8 cellular contexts compared by ENCODE assay signal in genomic region chr10:112375721-112376577, GRCh38. TPM values are rescaled to one million over a fixed set of nuclear protein-coding genes. Genes with fewer than 3 reads are reported as not detected.
A peak's percentile ranks its signal among the peaks of the same experiment; 100 is the strongest.
DNase-seq lines count a peak whose midpoint lies in the region; ATAC-seq and TF ChIP-seq lines count a peak whose summit lies in the region.

No MANE protein-coding gene starts in this region.

- no peaks in the 10 kb centered on the region for H4K20me1 ChIP-seq in HCT116 (ENCODE audit: insufficient read depth)

- CTCF ChIA-PET in HCT116 (lab: Charles Lee) = interaction anchor here (1.6 to 3.3 kb wide), 5 partner anchors 8 to 59 kb away, joined by 5 to 26 read pairs (median 12); no protein-coding TSS in a partner anchor

- RAD21 ChIA-PET in HCT116 (lab: Charles Lee; ENCODE audit: low non-redundant PET in 1 of 2, low total read pairs in 2 of 2, uncharacterized antibody in 2 of 2, unreplicated experiment in 2 of 2) = interaction anchor here in 1 of 2 experiments (1.1 to 1.9 kb wide), 3 partner anchors 7 to 29 kb away, joined by 3 to 5 read pairs (median 3); no protein-coding TSS in a partner anchor

- H3K9me2 ChIP-seq in HCT116 (ENCODE audit: insufficient read depth) = no peaks in the 10 kb centered on the region

- intact Hi-C loops in HCT116 (cut with micrococcal nuclease) = no loop called here
- intact Hi-C loops in posterior vena cava (cut with DNase I) = no loop called here

- H3K4me3 ChIP-seq in HCT116 (replicated peaks in 1 of 2; ENCODE audit: low read depth in 1 of 2, low read length in 2 of 2) (peak overlapping the region; percentile 34 to 38), fibroblast of the aortic adventitia (ENCODE audit: low read depth, low read length) (peak overlapping the region; percentile 43)

- peaks cover 76 to 88% of the 10 kb centered on the region in 2 experiments for H3K4me1 ChIP-seq in HCT116 (ENCODE audit: control insufficient read depth in 1 of 2, insufficient read depth in 2 of 2, low read length in 2 of 2)

- H3K36me3 ChIP-seq in HCT116 (ENCODE audit: control insufficient read depth in 1 of 2, insufficient read depth in 2 of 2, low read length in 2 of 2) = peaks cover 0 to 1% of the 10 kb centered on the region in 2 experiments; a peak in 1 of 4 replicates

- peak; percentile 1 for ATAC-seq in HCT116

- no peak overlapping the region for H2AFZ ChIP-seq in HCT116 (ENCODE audit: low read depth, low read length, poor library complexity, severe bottlenecking)

- H3K79me2 ChIP-seq in HCT116 (ENCODE audit: insufficient read depth, low read length) = peaks cover 53% of the 10 kb centered on the region

- POLR2A ChIA-PET in HCT116 (lab: Charles Lee) = interaction anchor here (0.6 to 7.2 kb wide), 10 partner anchors 11 to 1457 kb away, joined by 3 to 134 read pairs (median 4); partner anchors contain the start of genes BBIP1 and SHOC2

- no peak for TF ChIP-seq CTCF in GM13976 (IDR thresholded peaks at IDR 0.05; ENCODE audit: borderline replicate concordance, control extremely low read depth, extremely low read depth, insufficient read depth, missing control alignments)
- no peak for TF ChIP-seq CTCF in HCT116 (IDR thresholded peaks at IDR 0.05 in 2 of 3, conservative IDR thresholded peaks at IDR 0.05 in 1 of 3; ENCODE audit: borderline replicate concordance in 1 of 3, insufficient read depth in 1 of 3, low read depth in 2 of 3, low read length in 2 of 3)
- TF ChIP-seq CTCF in fibroblast of the aortic adventitia (IDR thresholded peaks at IDR 0.05; ENCODE audit: insufficient read depth, low read length) = no peak

- DNase-seq in GM13976 (ENCODE audit: low spot score) = peak; percentile 80
- no peak for DNase-seq in HCT116 (ENCODE audit: low read depth, low spot score)
- DNase-seq in MV-4-11 (lab: John Stamatoyannopoulos, UW) = peak; percentile 82
- peak; percentile 70 for DNase-seq in activated CD8-positive, alpha-beta memory T cell treated with anti-CD3 and anti-CD28 coated beads, Interleukin-2, amount 50 U/mL, for 48 hours
- peak; percentile 55 for DNase-seq in fibroblast of the aortic adventitia (ENCODE audit: low read depth)
- DNase-seq in posterior vena cava (ENCODE audit: low spot score) = peak; percentile 85
- DNase-seq in NCI-H82 treated with DMSO at 0.1 percent for 48 hours (lab: John Stamatoyannopoulos, UW; ENCODE audit: unreplicated experiment) = no peak
- no peak for DNase-seq in amniotic stem cell (lab: John Stamatoyannopoulos, UW)

- H3K27ac ChIP-seq in HCT116 (ENCODE audit: low read depth, low read length) = peak overlapping the region; percentile 77

- no peaks in the 10 kb centered on the region for H3K27me3 ChIP-seq in HCT116 (ENCODE audit: insufficient read depth, low read length)

- H3K4me2 ChIP-seq in HCT116 (ENCODE audit: low read length) = peak overlapping the region; percentile 65

- TF ChIP-seq RAD21 in HCT116 (IDR thresholded peaks at IDR 0.05; ENCODE audit: low read depth) = no peak

- H3K9me3 ChIP-seq in HCT116 (ENCODE audit: control insufficient read depth in 1 of 2, insufficient read depth in 1 of 2, low read depth in 1 of 2, low read length in 2 of 2) = peaks cover 0 to 7% of the 10 kb centered on the region in 2 experiments; a peak in 1 of 4 replicates

- TF ChIP-seq POLR2A in HCT116 (IDR thresholded peaks at IDR 0.05; ENCODE audit: borderline replicate concordance, extremely low read depth, insufficient read depth, insufficient read length) = no peak

- peak overlapping the region; percentile 67 for H3K9ac ChIP-seq in HCT116 (ENCODE audit: low read length)

- in situ Hi-C loops in GM13976 (cut with MboI; ENCODE audit: low sequenced_read_pairs, unreplicated experiment) = no loop called here

- no TSS peak for BruUV-seq in HCT116 (replicated peaks; lab: Mats Ljungman, UMichigan)

TF ChIP-seq in HCT116, 20 proteins besides CTCF, POLR2A, EP300 and RAD21:
- TF ChIP-seq ATF3 (IDR thresholded peaks at IDR 0.05) (no peak), POLR2AphosphoS5 (IDR thresholded peaks at IDR 0.05; ENCODE audit: low read depth, low read length) (peak; percentile 37)
TF ChIP-seq in HCT116: peak in this region for 1.

RNA-seq across cellular contexts. Expression of gene ACSL5, which starts 2.0 kb away (rescaled TPM):
- total RNA-seq in HCT116 (2021; ENCODE audit: unreplicated experiment) (195 TPM), fibroblast of the aortic adventitia (ENCODE audit: low replicate concordance) (2.6 and 15.1 TPM in 2 replicates), posterior vena cava (10 to 100 TPM; 13.1 to 14.7 TPM)
- 101 and 149 TPM in 2 replicates for polyA plus RNA-seq in HCT116 (2012)

Comparison
In these comparisons a context has a peak if more than half of its experiments do, and no peak if none do; other contexts are left out.
1. DNase-seq: peak in GM13976 (single experiment), MV-4-11 (single experiment), activated CD8-positive, alpha-beta memory T cell treated with anti-CD3 and anti-CD28 coated beads, Interleukin-2, amount 50 U/mL, for 48 hours (single experiment), fibroblast of the aortic adventitia (single experiment) and posterior vena cava (single experiment); none in HCT116 (single experiment), NCI-H82 treated with DMSO at 0.1 percent for 48 hours (single experiment) and amniotic stem cell (single experiment).
2. RNA of gene ACSL5, which starts 2.0 kb away (total RNA-seq): 195 TPM in HCT116 (single experiment); 13.1 to 14.7 TPM in posterior vena cava and 2.6 to 15.1 TPM in fibroblast of the aortic adventitia; every median in the first group is over 10 times any median in the second.